In the genomic region with DNA sequence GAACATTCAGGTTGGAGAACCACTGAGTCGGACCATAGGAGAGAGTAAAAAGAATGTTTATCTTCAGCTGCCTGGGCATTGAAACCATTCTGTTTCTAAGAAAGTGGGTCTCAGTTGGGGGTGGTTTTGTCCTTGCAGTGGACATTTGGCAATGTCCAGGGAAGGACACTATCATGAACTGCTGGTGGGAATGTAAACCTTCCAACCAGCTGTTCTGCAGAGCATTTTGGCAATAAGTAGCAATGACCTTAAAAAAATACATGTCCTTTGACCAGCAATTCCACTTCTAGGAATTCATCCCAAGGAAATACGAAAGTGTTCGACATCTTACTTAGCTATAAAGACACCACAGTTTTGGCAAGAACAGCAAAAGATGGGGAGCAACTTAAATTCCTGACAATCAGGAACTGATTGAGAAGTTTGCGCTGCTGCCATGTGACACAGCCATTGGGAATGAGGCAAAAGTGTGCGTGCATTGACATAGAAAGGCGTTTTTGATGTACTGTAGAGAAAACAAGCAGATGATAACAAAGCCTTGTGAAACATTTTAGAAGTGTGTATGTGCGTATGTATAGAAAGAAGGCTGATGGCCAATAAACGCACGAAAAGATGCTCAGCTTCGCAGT, we compare ENCODE assay signal across 10 cellular contexts.
"Had no signal": no experiment of that assay in that cellular context is flagged by ENCODE, and none has a peak within 500 bp of the region (broad histone marks: within the 10 kb centered on the region; RNA-seq: fewer than 3 reads in every experiment).

No MANE protein-coding gene starts in this region.

- H3K4me1 ChIP-seq: HAP-1 had no signal

- H3K4me2 ChIP-seq: KMS-11 had no signal

- H3K9me3 ChIP-seq: HAP-1 had no signal

- H2AFZ ChIP-seq: GM23248 had no signal

- H3K4me3 ChIP-seq: GM23248, HAP-1 had no signal

- ATAC-seq: HCT116 had no signal

- H3K27ac ChIP-seq: GM23248, HL-60, KMS-11 had no signal

- H3K36me3 ChIP-seq: HAP-1 had no signal

- DNase-seq: GM23248, GOT3, H7, HFFc6, Karpas-422, KBM-7 had no signal

- H3K9ac ChIP-seq: GM23248, KMS-11 had no signal
